22 cellular contexts compared by ENCODE assay signal in the genomic region with DNA sequence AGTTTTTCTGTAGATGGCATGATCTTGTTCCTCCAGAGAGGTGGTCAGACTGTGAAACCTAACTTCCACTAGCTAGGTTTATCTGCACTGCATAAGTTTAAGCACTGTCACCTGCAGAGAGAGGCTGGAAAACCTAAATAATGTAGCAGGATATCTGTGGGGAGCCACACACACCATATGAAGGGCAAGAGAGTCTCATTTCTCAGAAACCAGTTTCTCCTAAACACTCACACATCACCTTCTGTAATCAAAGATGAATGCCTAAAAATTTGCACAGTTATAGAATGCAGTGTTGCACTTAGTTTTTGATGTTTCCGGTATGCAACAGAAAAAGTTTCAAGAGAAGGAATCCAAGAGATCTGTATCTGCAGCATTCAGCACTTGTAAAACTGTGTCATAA.
"Had no signal": no experiment of that assay in that cellular context is flagged by ENCODE, and none has a peak within 500 bp of the region (broad histone marks: within the 10 kb centered on the region; RNA-seq: fewer than 3 reads in every experiment).

No MANE protein-coding gene starts in this region.

- H3K36me3 Mint-ChIP-seq: activated CD4-positive, alpha-beta memory T cell treated with anti-CD3 and anti-CD28 coated beads for 36 hours; brain; stimulated activated memory B cell treated with anti-CD40 and anti-IgM and Interleukin-4, amounts not matched to agents 10 μg/mL and 1 μg/mL and 100 μg/mL, for 72 hours; type B pancreatic cell had no signal

- ATAC-seq: effector memory CD8-positive, alpha-beta T cell; esophagus mucosa; mucosa of descending colon; sciatic nerve; SK-N-SH treated with all-trans-retinoic acid at 6 μM for 48 hours; stimulated activated memory B cell treated with anti-CD40 and anti-IgM and Interleukin-4, amounts not matched to agents 10 μg/mL and 1 μg/mL and 100 μg/mL, for 72 hours had no signal

- H3K79me2 ChIP-seq: hepatocyte had no signal

- H3K9me3 ChIP-seq: mucosa of descending colon, testis, vagina had no signal

- DNase-seq: activated CD4-positive, alpha-beta memory T cell treated with anti-CD3 and anti-CD28 coated beads for 36 hours; activated naive CD4-positive, alpha-beta T cell treated with Interleukin-2 at 50 U/mL for 16 hours; aorta; caudate nucleus; dorsolateral prefrontal cortex; effector memory CD8-positive, alpha-beta T cell; foreskin melanocyte; glutamatergic neuron; mesendoderm; mucosa of descending colon; small intestine; stimulated activated CD4-positive, alpha-beta T cell treated with anti-CD3 and anti-CD28 coated beads, Interleukin-15, amount 100 ng/mL, for 24 hours; testis had no signal

- H3K4me3 Mint-ChIP-seq: activated CD4-positive, alpha-beta memory T cell treated with anti-CD3 and anti-CD28 coated beads for 36 hours; brain; effector memory CD8-positive, alpha-beta T cell; neural crest cell; stimulated activated memory B cell treated with anti-CD40 and anti-IgM and Interleukin-4, amounts not matched to agents 10 μg/mL and 1 μg/mL and 100 μg/mL, for 72 hours; type B pancreatic cell had no signal

- H3K36me3 ChIP-seq: vagina had no signal

- H3K4me2 ChIP-seq: hepatocyte had no signal

- H3K27me3 Mint-ChIP-seq: activated CD4-positive, alpha-beta memory T cell treated with anti-CD3 and anti-CD28 coated beads for 36 hours; effector memory CD8-positive, alpha-beta T cell; stimulated activated memory B cell treated with anti-CD40 and anti-IgM and Interleukin-4, amounts not matched to agents 10 μg/mL and 1 μg/mL and 100 μg/mL, for 72 hours; type B pancreatic cell had no signal

- H3K27ac ChIP-seq: dorsolateral prefrontal cortex, hepatocyte, testis, vagina had no signal

- H3K27ac Mint-ChIP-seq: activated CD4-positive, alpha-beta memory T cell treated with anti-CD3 and anti-CD28 coated beads for 36 hours; brain; effector memory CD8-positive, alpha-beta T cell; stimulated activated memory B cell treated with anti-CD40 and anti-IgM and Interleukin-4, amounts not matched to agents 10 μg/mL and 1 μg/mL and 100 μg/mL, for 72 hours; type B pancreatic cell had no signal

- H3K27me3 ChIP-seq: dorsolateral prefrontal cortex, hepatocyte, testis, vagina had no signal

- H2AFZ ChIP-seq: hepatocyte had no signal

- H3K4me3 ChIP-seq: dorsolateral prefrontal cortex, hepatocyte, mucosa of descending colon, testis, vagina had no signal

- H3K4me1 Mint-ChIP-seq: brain; neural crest cell; stimulated activated memory B cell treated with anti-CD40 and anti-IgM and Interleukin-4, amounts not matched to agents 10 μg/mL and 1 μg/mL and 100 μg/mL, for 72 hours had no signal

- H3K4me1 ChIP-seq: testis, vagina had no signal
